In the genomic region with DNA sequence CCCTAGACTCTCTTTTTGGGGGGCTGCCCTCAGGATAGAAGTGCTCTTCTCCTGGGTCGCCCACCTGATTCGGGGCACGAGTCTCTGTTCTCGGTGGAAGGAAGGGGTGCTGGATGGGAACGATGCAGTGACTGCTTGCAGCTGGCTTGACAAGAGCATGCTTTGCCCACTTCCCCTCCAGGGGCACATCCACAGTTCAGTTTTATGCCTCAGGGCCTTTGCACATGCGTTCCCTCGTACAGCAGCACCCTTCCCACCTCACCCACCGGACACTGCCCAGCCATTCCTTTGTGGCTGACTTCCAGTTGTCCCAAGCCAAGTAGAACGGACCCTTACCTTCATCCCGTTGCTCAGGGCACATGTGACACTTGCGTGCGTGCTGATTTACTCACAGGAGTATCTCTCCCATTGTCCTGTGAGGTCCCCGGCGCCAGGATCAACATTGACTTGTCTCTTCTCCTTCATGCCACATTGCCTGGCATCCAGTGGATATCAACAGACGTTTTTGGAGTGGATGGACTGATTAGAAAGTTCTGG, we compare ENCODE assay signal across 34 cellular contexts. TPM values are rescaled to one million over a fixed set of nuclear protein-coding genes. Genes with fewer than 3 reads are reported as not detected.
"Had no signal": no experiment of that assay in that cellular context is flagged by ENCODE, and none has a peak within 500 bp of the region (broad histone marks: within the 10 kb centered on the region; RNA-seq: fewer than 3 reads in every experiment).

No MANE protein-coding gene starts in this region.

- DNase-seq: activated CD4-positive, alpha-beta T cell treated with anti-CD3 and anti-CD28 coated beads for 1 hour; activated CD4-positive, alpha-beta T cell treated with anti-CD3 and anti-CD28 coated beads for 48 hours; activated CD4-positive, alpha-beta T cell treated with anti-CD3 and anti-CD28 coated beads, Interleukin-2, amount 50 U/mL, for 4 hours; activated CD4-positive, CD25-positive, alpha-beta regulatory T cell; activated CD8-positive, alpha-beta T cell treated with anti-CD3 and anti-CD28 coated beads, Interleukin-2, amount 10 ng/mL, durations not matched to agents 7 days and 5 days; activated naive CD4-positive, alpha-beta T cell treated with anti-CD3 and anti-CD28 coated beads, Interleukin-2, amount 10 ng/mL, durations not matched to agents 7 days and 5 days; activated naive CD8-positive, alpha-beta T cell treated with anti-CD3 and anti-CD28 coated beads, Interleukin-2, amount 50 U/mL, for 24 hours; activated T-cell treated with anti-CD3 and anti-CD28 coated beads, Interleukin-2, amount 50 U/mL, for 24 hours; anterior cingulate cortex; central memory CD4-positive, alpha-beta T cell; Karpas-422; KBM-7; MV-4-11; NCI-H1092; NCI-H1436 treated with DMSO at 0.1 percent for 48 hours; NCI-H1694 treated with DMSO at 0.1 percent for 48 hours; NCI-H2029; NCI-H2171; NCI-H510A; NCI-H526; NCI-H748 treated with DMSO at 0.1 percent for 48 hours; NK-92 treated with Interleukin-12 subunit alpha and Interleukin-12 subunit beta, amount 100 ng/mL, for 24 hours; PC-9; SIG-M5; T-helper 1 cell; T-helper 2 cell; T-helper 9 cell; WERI-Rb-1 had no signal

- H2AFZ ChIP-seq: PC-9 had no signal

- H3K4me3 ChIP-seq: PC-9 had no signal

- H3K27ac ChIP-seq: PC-9, RWPE1, WERI-Rb-1 had no signal

- H3K4me2 ChIP-seq: PC-9 had no signal

- FAIRE-seq: bronchial epithelial cell, RCC 7860 had no signal

- H3K36me3 ChIP-seq: WERI-Rb-1 had no signal

- ATAC-seq: activated CD8-positive, alpha-beta T cell treated with anti-CD3 and anti-CD28 coated beads, Interleukin-2, amount 10 ng/mL, durations not matched to agents 7 days and 5 days; activated naive CD8-positive, alpha-beta T cell treated with anti-CD3 and anti-CD28 coated beads, Interleukin-2, amount 50 U/mL, for 24 hours; Right ventricle myocardium inferior; SK-N-SH treated with all-trans-retinoic acid at 6 μM for 48 hours had no signal

RNA-seq across cellular contexts. Expression of gene C4orf50, which starts 60.0 kb away (rescaled TPM):
- total RNA-seq: bronchial epithelial cell, MCF 10A, PC-9, Right ventricle myocardium inferior had no signal
